Comparison of ENCODE assay signal across 18 cellular contexts in the genomic region with DNA sequence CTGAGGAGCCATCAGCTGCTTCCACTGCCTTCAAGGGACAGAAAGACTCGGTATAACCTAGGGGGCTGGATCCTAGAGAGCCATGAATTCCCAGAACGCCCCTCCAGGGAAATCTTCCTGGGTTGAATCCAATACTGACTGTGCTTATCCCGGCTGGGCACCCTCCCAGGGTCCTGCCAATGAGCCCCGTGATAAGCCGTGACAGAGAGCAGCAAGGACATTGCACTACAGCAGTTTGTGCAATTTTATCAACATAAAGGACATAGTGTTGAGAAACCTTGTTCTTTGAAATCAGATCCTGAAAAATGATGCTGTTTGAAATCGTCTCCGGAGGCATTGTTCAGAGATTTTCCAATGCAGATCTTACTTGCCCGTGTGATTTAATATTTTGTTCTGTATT.
"Had no signal": no experiment of that assay in that cellular context is flagged by ENCODE, and none has a peak within 500 bp of the region (broad histone marks: within the 10 kb centered on the region; RNA-seq: fewer than 3 reads in every experiment).

No MANE protein-coding gene starts in this region.

- H3K27me3 ChIP-seq: sigmoid colon, testis, tibial nerve, upper lobe of right lung had no signal

- ATAC-seq: psoas muscle; stimulated activated naive B cell treated with anti-CD40 and anti-IgM and Interleukin-4, amounts not matched to agents 10 μg/mL and 1 μg/mL and 100 μg/mL, for 72 hours; stimulated activated naive CD8-positive, alpha-beta T cell treated with anti-CD3 and anti-CD28 coated beads, Interleukin-15, amount 100 ng/mL, for 72 hours; upper lobe of right lung had no signal

- H3K9me3 ChIP-seq: psoas muscle, sigmoid colon, testis, upper lobe of right lung had no signal

- DNase-seq: effector CD4-positive, alpha-beta T cell; foreskin melanocyte; immature natural killer cell; mesendoderm; naive B cell; occipital lobe; psoas muscle; retina; sigmoid colon; stimulated activated CD4-positive, alpha-beta T cell treated with anti-CD3 and anti-CD28 coated beads, Interleukin-2, amount 100 ng/mL, for 24 hours; stimulated activated CD4-positive, alpha-beta T cell treated with anti-CD3 and anti-CD28 coated beads, Interleukin-4, amount 100 ng/mL, for 4 hours; stimulated activated naive B cell treated with anti-CD40 and anti-IgM and Interleukin-4, amounts not matched to agents 10 μg/mL and 1 μg/mL and 100 μg/mL, for 72 hours; stimulated activated naive CD8-positive, alpha-beta T cell treated with anti-CD3 and anti-CD28 coated beads, Interleukin-15, amount 100 ng/mL, for 72 hours; testis; upper lobe of right lung had no signal

- H3K4me3 ChIP-seq: coronary artery, psoas muscle, sigmoid colon, skin epidermis, testis, tibial nerve, upper lobe of right lung had no signal

- H3K27ac ChIP-seq: coronary artery, psoas muscle, sigmoid colon, skin epidermis, testis, tibial nerve, upper lobe of right lung had no signal

- H3K4me1 ChIP-seq: sigmoid colon, tibial nerve, upper lobe of right lung had no signal
